23 cellular contexts compared by ENCODE assay signal in genomic region chr3:11138371-11138770, GRCh38. TPM values are rescaled to one million over a fixed set of nuclear protein-coding genes. Genes with fewer than 3 reads are reported as not detected.
"Had no signal": no experiment of that assay in that cellular context is flagged by ENCODE, and none has a peak within 500 bp of the region (broad histone marks: within the 10 kb centered on the region; RNA-seq: fewer than 3 reads in every experiment).

No MANE protein-coding gene starts in this region.

- ATAC-seq: activated CD4-positive, alpha-beta T cell treated with anti-CD3 and anti-CD28 coated beads for 36 hours; gastroesophageal sphincter; heart left ventricle; left colon; right lobe of liver; stimulated activated memory B cell treated with anti-CD40 and anti-IgM and Interleukin-4, amounts not matched to agents 10 μg/mL and 1 μg/mL and 100 μg/mL, for 72 hours; T-helper 17 cell had no signal

- H3K27me3 ChIP-seq: gastroesophageal sphincter, right lobe of liver, uterus had no signal

- H3K4me3 Mint-ChIP-seq: activated B cell treated with CpG ODN at 0.5 μM for 24 hours; activated CD4-positive, alpha-beta T cell treated with anti-CD3 and anti-CD28 coated beads for 36 hours; activated naive CD4-positive, alpha-beta T cell treated with anti-CD3 and anti-CD28 coated beads for 36 hours; activated naive CD8-positive, alpha-beta T cell treated with anti-CD3 and anti-CD28 coated beads, Interleukin-2, amount 10 ng/mL, durations not matched to agents 7 days and 5 days; endodermal cell; nephron; stimulated activated memory B cell treated with anti-CD40 and anti-IgM and Interleukin-4, amounts not matched to agents 10 μg/mL and 1 μg/mL and 100 μg/mL, for 72 hours; T-helper 17 cell had no signal

- DNase-seq: activated B cell treated with CpG ODN at 0.5 μM for 24 hours; activated CD4-positive, alpha-beta T cell treated with anti-CD3 and anti-CD28 coated beads for 36 hours; activated CD4-positive, alpha-beta T cell treated with anti-CD3 and anti-CD28 coated beads, Interleukin-2, amount 50 U/mL, for 4 hours; activated naive CD4-positive, alpha-beta T cell treated with anti-CD3 and anti-CD28 coated beads for 36 hours; activated naive CD8-positive, alpha-beta T cell treated with anti-CD3 and anti-CD28 coated beads, Interleukin-2, amount 10 ng/mL, durations not matched to agents 7 days and 5 days; activated T-cell treated with anti-CD3 and anti-CD28 coated beads, Interleukin-2, amount 50 U/mL, for 48 hours; amniotic stem cell; endodermal cell; heart left ventricle; islet precursor cell; left colon; mesenchymal stem cell; posterior cingulate gyrus; right lobe of liver; small intestine; stimulated activated CD4-positive, alpha-beta T cell treated with anti-CD3 and anti-CD28 coated beads, Interleukin-2, amount 100 ng/mL, for 24 hours; T-helper 17 cell; trophoblast cell; uterus had no signal

- H3K9me3 ChIP-seq: gastroesophageal sphincter, heart left ventricle, right lobe of liver, uterus had no signal

- H3K4me1 Mint-ChIP-seq: endodermal cell had no signal

- H3K36me3 Mint-ChIP-seq: stimulated activated memory B cell treated with anti-CD40 and anti-IgM and Interleukin-4, amounts not matched to agents 10 μg/mL and 1 μg/mL and 100 μg/mL, for 72 hours had no signal

- H3K4me3 ChIP-seq: gastroesophageal sphincter, heart left ventricle, right lobe of liver, uterus had no signal

- H3K27ac Mint-ChIP-seq: activated CD4-positive, alpha-beta T cell treated with anti-CD3 and anti-CD28 coated beads for 36 hours; activated naive CD4-positive, alpha-beta T cell treated with anti-CD3 and anti-CD28 coated beads for 36 hours; activated naive CD8-positive, alpha-beta T cell treated with anti-CD3 and anti-CD28 coated beads, Interleukin-2, amount 10 ng/mL, durations not matched to agents 7 days and 5 days; endodermal cell; nephron; stimulated activated memory B cell treated with anti-CD40 and anti-IgM and Interleukin-4, amounts not matched to agents 10 μg/mL and 1 μg/mL and 100 μg/mL, for 72 hours had no signal

- H3K9me3 Mint-ChIP-seq: activated B cell treated with CpG ODN at 0.5 μM for 24 hours; activated naive CD4-positive, alpha-beta T cell treated with anti-CD3 and anti-CD28 coated beads for 36 hours; activated naive CD8-positive, alpha-beta T cell treated with anti-CD3 and anti-CD28 coated beads, Interleukin-2, amount 10 ng/mL, durations not matched to agents 7 days and 5 days; endodermal cell had no signal

- H3K4me1 ChIP-seq: right lobe of liver, uterus had no signal

- H3K36me3 ChIP-seq: gastroesophageal sphincter, heart left ventricle, right lobe of liver, uterus had no signal

- H3K27ac ChIP-seq: coronary artery, right lobe of liver had no signal

- H3K27me3 Mint-ChIP-seq: activated B cell treated with CpG ODN at 0.5 μM for 24 hours; stimulated activated memory B cell treated with anti-CD40 and anti-IgM and Interleukin-4, amounts not matched to agents 10 μg/mL and 1 μg/mL and 100 μg/mL, for 72 hours; T-helper 17 cell had no signal

RNA-seq across cellular contexts. Expression of gene HRH1, which starts 15.9 kb away (rescaled TPM):
- total RNA-seq: activated B cell treated with CpG ODN at 0.5 μM for 24 hours, T-helper 17 cell had no signal
